20 cellular contexts compared by ENCODE assay signal in the genomic region with DNA sequence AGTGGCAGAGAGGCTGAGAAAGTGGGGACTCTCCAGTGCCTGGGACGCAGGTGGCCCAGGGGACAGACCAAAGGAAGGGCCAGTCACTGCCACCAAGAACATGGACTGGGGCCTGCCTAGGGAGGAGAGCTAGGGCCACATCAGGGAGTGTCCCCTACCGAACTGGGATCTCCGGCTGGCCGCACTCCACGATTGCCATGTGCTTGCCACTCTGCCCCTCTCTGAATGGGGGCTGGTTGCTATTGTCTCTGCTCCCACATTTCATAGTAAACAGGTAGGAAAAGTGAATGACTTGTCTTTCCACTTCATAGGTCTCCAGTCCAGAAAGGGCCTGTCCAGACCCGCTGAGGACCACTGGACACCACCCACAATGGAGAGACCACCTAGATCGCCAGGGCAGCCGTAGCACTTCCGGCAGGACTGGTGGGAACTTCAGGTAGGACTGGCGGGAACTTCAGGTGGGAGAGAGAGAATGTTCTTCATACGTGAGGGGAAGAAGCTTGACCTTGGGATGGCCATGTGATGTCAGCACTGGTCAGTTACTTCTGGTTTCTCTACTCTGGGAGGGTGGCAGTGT.
"Had no signal": no experiment of that assay in that cellular context is flagged by ENCODE, and none has a peak within 500 bp of the region (broad histone marks: within the 10 kb centered on the region; RNA-seq: fewer than 3 reads in every experiment).

No MANE protein-coding gene starts in this region.

- H3K27me3 ChIP-seq: dorsolateral prefrontal cortex, transverse colon had no signal

- H3K4me3 Mint-ChIP-seq: natural killer cell treated with Interleukin-12 subunit alpha and Interleukin-12 subunit beta and Interleukin-15 and Interleukin-18, amount 100 ng/mL, for 72 hours; stimulated activated naive B cell treated with anti-CD40 and anti-IgM and Interleukin-4, amounts not matched to agents 10 μg/mL and 1 μg/mL and 100 μg/mL, for 72 hours; stimulated activated naive CD8-positive, alpha-beta T cell treated with anti-CD3 and anti-CD28 coated beads, Interleukin-15, amount 100 ng/mL, for 72 hours had no signal

- H3K27me3 Mint-ChIP-seq: stimulated activated naive CD8-positive, alpha-beta T cell treated with anti-CD3 and anti-CD28 coated beads, Interleukin-15, amount 100 ng/mL, for 72 hours had no signal

- H3K4me3 ChIP-seq: dorsolateral prefrontal cortex, lung, spleen, thoracic aorta, transverse colon had no signal

- H3K36me3 ChIP-seq: spleen, thoracic aorta, transverse colon had no signal

- DNase-seq: cortex of kidney; effector CD8-positive, alpha-beta T cell; foreskin melanocyte; left cardiac atrium; left ventricle myocardium superior; mesenchymal stem cell; midbrain; spleen; stimulated activated CD4-positive, alpha-beta T cell treated with anti-CD3 and anti-CD28 coated beads, Interleukin-15, amount 100 ng/mL, for 24 hours; stimulated activated CD4-positive, alpha-beta T cell treated with anti-CD3 and anti-CD28 coated beads, Interleukin-1b, Interleukin-23, amount 100 ng/mL, for 48 hours; stimulated activated CD4-positive, alpha-beta T cell treated with anti-CD3 and anti-CD28 coated beads, Interleukin-4, amount 100 ng/mL, for 24 hours; stimulated activated naive B cell treated with anti-CD40 and anti-IgM and Interleukin-4, amounts not matched to agents 10 μg/mL and 1 μg/mL and 100 μg/mL, for 72 hours; stimulated activated naive CD8-positive, alpha-beta T cell treated with anti-CD3 and anti-CD28 coated beads, Interleukin-15, amount 100 ng/mL, for 72 hours; transverse colon had no signal

- FAIRE-seq: keratinocyte had no signal

- H3K9me3 ChIP-seq: transverse colon had no signal

- ATAC-seq: left cardiac atrium; left ventricle myocardium superior; natural killer cell treated with Interleukin-12 subunit alpha and Interleukin-12 subunit beta and Interleukin-15 and Interleukin-18, amount 100 ng/mL, for 72 hours; sciatic nerve; stimulated activated naive CD8-positive, alpha-beta T cell treated with anti-CD3 and anti-CD28 coated beads, Interleukin-15, amount 100 ng/mL, for 72 hours had no signal

- H3K27ac ChIP-seq: dorsolateral prefrontal cortex, spleen, thoracic aorta, transverse colon had no signal

- H3K36me3 Mint-ChIP-seq: natural killer cell treated with Interleukin-12 subunit alpha and Interleukin-12 subunit beta and Interleukin-15 and Interleukin-18, amount 100 ng/mL, for 72 hours; stimulated activated naive B cell treated with anti-CD40 and anti-IgM and Interleukin-4, amounts not matched to agents 10 μg/mL and 1 μg/mL and 100 μg/mL, for 72 hours had no signal

- H3K27ac Mint-ChIP-seq: natural killer cell treated with Interleukin-12 subunit alpha and Interleukin-12 subunit beta and Interleukin-15 and Interleukin-18, amount 100 ng/mL, for 72 hours; stimulated activated naive B cell treated with anti-CD40 and anti-IgM and Interleukin-4, amounts not matched to agents 10 μg/mL and 1 μg/mL and 100 μg/mL, for 72 hours; stimulated activated naive CD8-positive, alpha-beta T cell treated with anti-CD3 and anti-CD28 coated beads, Interleukin-15, amount 100 ng/mL, for 72 hours had no signal

- H3K9me3 Mint-ChIP-seq: natural killer cell treated with Interleukin-12 subunit alpha and Interleukin-12 subunit beta and Interleukin-15 and Interleukin-18, amount 100 ng/mL, for 72 hours; stimulated activated naive B cell treated with anti-CD40 and anti-IgM and Interleukin-4, amounts not matched to agents 10 μg/mL and 1 μg/mL and 100 μg/mL, for 72 hours; stimulated activated naive CD8-positive, alpha-beta T cell treated with anti-CD3 and anti-CD28 coated beads, Interleukin-15, amount 100 ng/mL, for 72 hours had no signal
